ENCODE assay signal across 1 cellular context in the genomic region with DNA sequence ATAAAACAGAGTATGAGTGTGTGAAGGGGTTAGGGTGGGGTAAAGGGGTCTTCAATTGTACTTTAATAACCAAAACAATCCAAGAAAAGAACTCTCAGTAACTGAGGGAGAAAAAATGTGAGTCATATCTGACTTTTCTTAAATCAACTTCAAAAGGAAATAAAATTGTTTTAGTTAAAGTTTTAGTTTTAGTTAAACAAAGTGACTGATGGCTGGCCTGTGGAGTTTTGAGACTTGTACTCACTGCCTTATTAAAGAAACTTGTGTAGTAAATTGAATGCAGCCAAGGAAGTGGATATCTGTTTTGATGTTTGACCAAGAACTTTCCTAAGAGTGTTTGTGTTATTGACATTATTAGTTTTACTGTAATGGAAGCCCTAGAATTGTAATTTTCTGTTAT.
TF ChIP-seq lines count a peak whose summit lies in the region.

No MANE protein-coding gene starts in this region.

TF ChIP-seq in IMR-90, 13 proteins besides CTCF, POLR2A, EP300 and RAD21 (continued from another document):
- TF ChIP-seq ELK1 (IDR thresholded peaks at IDR 0.05; ENCODE audit: borderline replicate concordance, low read depth, low read length), result no peak
